Comparison of ENCODE assay signal across 3 cellular contexts in the genomic region with DNA sequence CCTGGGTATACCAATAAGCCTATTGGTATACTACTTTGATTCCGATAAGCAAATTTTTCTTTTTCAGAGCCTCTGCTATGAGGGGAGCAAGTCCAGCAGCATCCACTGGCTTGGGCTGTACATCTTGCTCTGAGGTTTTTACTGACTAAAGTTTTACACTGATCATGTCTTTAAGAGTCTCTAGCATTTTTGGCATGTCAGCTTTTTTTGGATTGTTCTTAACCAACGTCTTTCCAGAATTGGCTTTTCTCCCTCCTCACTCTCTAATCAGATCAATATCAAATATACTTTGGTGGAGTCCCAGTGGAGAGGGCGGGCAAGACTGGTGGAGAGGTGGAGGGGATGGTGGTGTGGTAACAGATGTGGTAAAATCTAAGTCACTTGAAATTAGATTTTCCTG.
A peak's percentile ranks its signal among the peaks of the same experiment; 100 is the strongest.
TF ChIP-seq lines count a peak whose summit lies in the region.

No MANE protein-coding gene starts in this region.

TF ChIP-seq in HepG2, 621 proteins besides CTCF, POLR2A, EP300 and RAD21:
- peak; percentile 44 for TF ChIP-seq MAFF (IDR thresholded peaks at IDR 0.05; ENCODE audit: low read depth, low read length)
- TF ChIP-seq AKAP8 (CRISPR knock-in tag; IDR thresholded peaks at IDR 0.05): no peak
- TF ChIP-seq MAFK (conservative IDR thresholded peaks at IDR 0.05 in 1 of 2, IDR thresholded peaks at IDR 0.05 in 1 of 2; ENCODE audit: low read length in 2 of 2): peak in 1 of 2 experiments; percentile 60; a peak in 2 of 4 replicates
- TF ChIP-seq MIXL1 (CRISPR knock-in tag; IDR thresholded peaks at IDR 0.05): no peak
- TF ChIP-seq, protein P1, sequence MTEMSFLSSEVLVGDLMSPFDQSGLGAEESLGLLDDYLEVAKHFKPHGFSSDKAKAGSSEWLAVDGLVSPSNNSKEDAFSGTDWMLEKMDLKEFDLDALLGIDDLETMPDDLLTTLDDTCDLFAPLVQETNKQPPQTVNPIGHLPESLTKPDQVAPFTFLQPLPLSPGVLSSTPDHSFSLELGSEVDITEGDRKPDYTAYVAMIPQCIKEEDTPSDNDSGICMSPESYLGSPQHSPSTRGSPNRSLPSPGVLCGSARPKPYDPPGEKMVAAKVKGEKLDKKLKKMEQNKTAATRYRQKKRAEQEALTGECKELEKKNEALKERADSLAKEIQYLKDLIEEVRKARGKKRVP (CRISPR knock-in tag; IDR thresholded peaks at IDR 0.05): no peak

TF ChIP-seq in IMR-90, 13 proteins besides CTCF, POLR2A, EP300 and RAD21:
- TF ChIP-seq, protein P2, sequence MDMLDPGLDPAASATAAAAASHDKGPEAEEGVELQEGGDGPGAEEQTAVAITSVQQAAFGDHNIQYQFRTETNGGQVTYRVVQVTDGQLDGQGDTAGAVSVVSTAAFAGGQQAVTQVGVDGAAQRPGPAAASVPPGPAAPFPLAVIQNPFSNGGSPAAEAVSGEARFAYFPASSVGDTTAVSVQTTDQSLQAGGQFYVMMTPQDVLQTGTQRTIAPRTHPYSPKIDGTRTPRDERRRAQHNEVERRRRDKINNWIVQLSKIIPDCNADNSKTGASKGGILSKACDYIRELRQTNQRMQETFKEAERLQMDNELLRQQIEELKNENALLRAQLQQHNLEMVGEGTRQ (IDR thresholded peaks at IDR 0.05; ENCODE audit: low read depth, low read length): no peak
- TF ChIP-seq MAFK (IDR thresholded peaks at IDR 0.05; ENCODE audit: low read depth, low read length): peak; percentile 43; the same call in 1 of the 2 replicates

TF ChIP-seq in K562, 482 proteins besides CTCF, POLR2A, EP300 and RAD21:
- TF ChIP-seq HDAC8 (tag; IDR thresholded peaks at IDR 0.05) (no peak), U2AF2 (optimal IDR thresholded peaks at IDR 0.05; ENCODE audit: low read depth, low read length) (no peak), ZBED1 (IDR thresholded peaks at IDR 0.05) (no peak), KAT7 (CRISPR knock-in tag; IDR thresholded peaks at IDR 0.05; ENCODE audit: borderline replicate concordance) (no peak), C11orf30 (IDR thresholded peaks at IDR 0.05; ENCODE audit: low read depth) (peak; percentile 58), MAFG (tag; conservative IDR thresholded peaks at IDR 0.05) (peak; percentile 37; the same call in 1 of the 2 replicates), ZNF316 (IDR thresholded peaks at IDR 0.05) (peak; percentile 65), HDAC3 (IDR thresholded peaks at IDR 0.05; ENCODE audit: borderline replicate concordance, partially characterized antibody) (no peak), KLF6 (CRISPR knock-in tag; IDR thresholded peaks at IDR 0.05; ENCODE audit: borderline replicate concordance) (no peak), NCOA2 (IDR thresholded peaks at IDR 0.05; ENCODE audit: partially characterized antibody in 2 of 2) (no peak), ZFP1 (CRISPR knock-in tag; IDR thresholded peaks at IDR 0.05) (no peak)
- TF ChIP-seq, protein P3, sequence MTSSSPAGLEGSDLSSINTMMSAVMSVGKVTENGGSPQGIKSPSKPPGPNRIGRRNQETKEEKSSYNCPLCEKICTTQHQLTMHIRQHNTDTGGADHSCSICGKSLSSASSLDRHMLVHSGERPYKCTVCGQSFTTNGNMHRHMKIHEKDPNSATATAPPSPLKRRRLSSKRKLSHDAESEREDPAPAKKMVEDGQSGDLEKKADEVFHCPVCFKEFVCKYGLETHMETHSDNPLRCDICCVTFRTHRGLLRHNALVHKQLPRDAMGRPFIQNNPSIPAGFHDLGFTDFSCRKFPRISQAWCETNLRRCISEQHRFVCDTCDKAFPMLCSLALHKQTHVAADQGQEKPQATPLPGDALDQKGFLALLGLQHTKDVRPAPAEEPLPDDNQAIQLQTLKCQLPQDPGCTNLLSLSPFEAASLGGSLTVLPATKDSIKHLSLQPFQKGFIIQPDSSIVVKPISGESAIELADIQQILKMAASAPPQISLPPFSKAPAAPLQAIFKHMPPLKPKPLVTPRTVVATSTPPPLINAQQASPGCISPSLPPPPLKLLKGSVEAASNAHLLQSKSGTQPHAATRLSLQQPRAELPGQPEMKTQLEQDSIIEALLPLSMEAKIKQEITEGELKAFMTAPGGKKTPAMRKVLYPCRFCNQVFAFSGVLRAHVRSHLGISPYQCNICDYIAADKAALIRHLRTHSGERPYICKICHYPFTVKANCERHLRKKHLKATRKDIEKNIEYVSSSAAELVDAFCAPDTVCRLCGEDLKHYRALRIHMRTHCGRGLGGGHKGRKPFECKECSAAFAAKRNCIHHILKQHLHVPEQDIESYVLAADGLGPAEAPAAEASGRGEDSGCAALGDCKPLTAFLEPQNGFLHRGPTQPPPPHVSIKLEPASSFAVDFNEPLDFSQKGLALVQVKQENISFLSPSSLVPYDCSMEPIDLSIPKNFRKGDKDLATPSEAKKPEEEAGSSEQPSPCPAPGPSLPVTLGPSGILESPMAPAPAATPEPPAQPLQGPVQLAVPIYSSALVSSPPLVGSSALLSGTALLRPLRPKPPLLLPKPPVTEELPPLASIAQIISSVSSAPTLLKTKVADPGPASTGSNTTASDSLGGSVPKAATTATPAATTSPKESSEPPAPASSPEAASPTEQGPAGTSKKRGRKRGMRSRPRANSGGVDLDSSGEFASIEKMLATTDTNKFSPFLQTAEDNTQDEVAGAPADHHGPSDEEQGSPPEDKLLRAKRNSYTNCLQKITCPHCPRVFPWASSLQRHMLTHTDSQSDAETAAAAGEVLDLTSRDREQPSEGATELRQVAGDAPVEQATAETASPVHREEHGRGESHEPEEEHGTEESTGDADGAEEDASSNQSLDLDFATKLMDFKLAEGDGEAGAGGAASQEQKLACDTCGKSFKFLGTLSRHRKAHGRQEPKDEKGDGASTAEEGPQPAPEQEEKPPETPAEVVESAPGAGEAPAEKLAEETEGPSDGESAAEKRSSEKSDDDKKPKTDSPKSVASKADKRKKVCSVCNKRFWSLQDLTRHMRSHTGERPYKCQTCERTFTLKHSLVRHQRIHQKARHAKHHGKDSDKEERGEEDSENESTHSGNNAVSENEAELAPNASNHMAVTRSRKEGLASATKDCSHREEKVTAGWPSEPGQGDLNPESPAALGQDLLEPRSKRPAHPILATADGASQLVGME (CRISPR knock-in tag; IDR thresholded peaks at IDR 0.05): no peak
TF ChIP-seq in K562: peak in this region for 3.
